Comparison of ENCODE assay signal across 17 cellular contexts in the genomic region with DNA sequence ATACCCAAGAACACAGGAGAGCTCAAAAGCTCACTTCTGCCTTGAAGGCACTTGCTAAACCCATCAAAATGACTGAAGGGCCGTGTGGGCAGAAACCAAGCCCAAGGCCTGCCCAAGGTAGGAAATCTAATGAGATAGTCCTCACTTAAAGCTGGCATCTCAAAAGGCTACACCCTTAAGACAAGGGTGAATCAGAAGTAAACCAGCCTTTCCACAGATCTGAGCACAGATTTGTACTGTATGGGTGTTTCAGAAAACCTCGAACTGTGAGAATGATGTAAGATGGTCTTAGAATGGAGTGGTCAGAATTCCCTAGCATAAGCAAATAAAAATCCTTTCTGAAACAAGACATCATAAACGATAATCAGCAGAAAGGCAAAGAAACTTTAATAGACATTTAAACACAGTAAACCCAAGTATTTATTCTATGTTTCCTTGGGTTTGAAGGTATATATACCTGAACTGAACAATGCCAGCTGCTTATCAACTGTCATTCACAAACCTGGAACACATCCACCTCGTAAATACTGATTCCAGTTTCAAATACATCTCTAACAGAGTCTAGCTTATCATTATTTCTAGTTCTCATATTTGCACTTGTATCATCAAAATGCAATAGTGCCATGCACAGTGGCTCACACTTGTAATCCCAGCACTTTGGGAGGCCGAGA. TPM values are rescaled to one million over a fixed set of nuclear protein-coding genes. Genes with fewer than 3 reads are reported as not detected.
DNase-seq lines count a peak whose midpoint lies in the region; ATAC-seq, FAIRE-seq and TF ChIP-seq lines count a peak whose summit lies in the region.
"Had no signal": no experiment of that assay in that cellular context is flagged by ENCODE, and none has a peak within 500 bp of the region (broad histone marks: within the 10 kb centered on the region; RNA-seq: fewer than 3 reads in every experiment).

No MANE protein-coding gene starts in this region.

- no peaks in the 10 kb centered on the region for H3K9me1 ChIP-seq in keratinocyte (ENCODE audit: control insufficient read depth, extremely low read depth, insufficient read depth, low read length)

- peak; percentile 56 for DNase-seq in AG10803 (ENCODE audit: low read depth)
- DNase-seq in GM04504 (ENCODE audit: low read depth), result peak; percentile 9
- DNase-seq in amniotic epithelial cell (ENCODE audit: low read depth), result peak; percentile 69
- DNase-seq in keratinocyte (ENCODE audit: low read depth, low spot score), result no peak
- DNase-seq in D341Med (ENCODE audit: low spot score), result no peak
- no peak for DNase-seq in NCI-H2081 treated with DMSO at 0.1 percent for 48 hours (lab: John Stamatoyannopoulos, UW)
- DNase-seq: activated CD4-positive, alpha-beta T cell treated with anti-CD3 and anti-CD28 coated beads, Interleukin-2, amount 50 U/mL, for 1 hour; GDM1; OCI-M1; sigmoid colon; stimulated activated naive CD4-positive, alpha-beta T cell had no signal

- no peak overlapping the region for H3K27ac ChIP-seq in keratinocyte (ENCODE audit: control insufficient read depth, insufficient read depth, low read length)
- H3K27ac ChIP-seq: sigmoid colon, vagina had no signal

- no peaks in the 10 kb centered on the region for H3K36me3 ChIP-seq in keratinocyte (ENCODE audit: control insufficient read depth in 2 of 2, extremely low read depth in 1 of 2, insufficient read depth in 2 of 2, low read length in 2 of 2)
- H3K36me3 ChIP-seq: sigmoid colon, vagina had no signal

- H3K9ac ChIP-seq in keratinocyte (ENCODE audit: control insufficient read depth, extremely low read depth, insufficient read depth, low read length), result no peak overlapping the region

- ATAC-seq in GM18858 (IDR thresholded peaks at IDR 0.05; ENCODE audit: unreplicated experiment), result no peak
- ATAC-seq in GM18861 (IDR thresholded peaks at IDR 0.05; ENCODE audit: unreplicated experiment), result no peak
- ATAC-seq: HCT116, left lobe of liver had no signal

- TF ChIP-seq CTCF in AG10803 (conservative IDR thresholded peaks at IDR 0.05; ENCODE audit: low read length), result no peak
- TF ChIP-seq CTCF in keratinocyte (optimal IDR thresholded peaks at IDR 0.05 in 1 of 3, IDR thresholded peaks at IDR 0.05 in 1 of 3, conservative IDR thresholded peaks at IDR 0.05 in 1 of 3; ENCODE audit: extremely low read depth in 1 of 3, insufficient read depth in 2 of 3, low read length in 3 of 3), result no peak

- no peaks in the 10 kb centered on the region for H3K9me3 ChIP-seq in keratinocyte (ENCODE audit: control insufficient read depth, low read depth, low read length)
- H3K9me3 ChIP-seq: sigmoid colon, vagina had no signal

- dilution Hi-C loops in keratinocyte (cut with MboI; ENCODE audit: extremely low pct_ligation_motif_present, low sequenced_read_pairs), result no loop called here

- peak; percentile 60 for FAIRE-seq in keratinocyte (lab: Jason Lieb, UNC)
- FAIRE-seq: GM18507 had no signal

- peaks cover 62% of the 10 kb centered on the region for H3K79me2 ChIP-seq in keratinocyte (ENCODE audit: control insufficient read depth, insufficient read depth, low read length)

- H3K4me2 ChIP-seq in keratinocyte (ENCODE audit: control insufficient read depth, extremely low read depth, insufficient read depth, low read depth, low read length), result peak overlapping the region; percentile 7

- no peaks in the 10 kb centered on the region for H4K20me1 ChIP-seq in keratinocyte (ENCODE audit: control insufficient read depth, extremely low read depth, insufficient read depth, low read length)

- H3K4me3 ChIP-seq in AG10803 (ENCODE audit: low read length) (no peak overlapping the region), keratinocyte (ENCODE audit: control insufficient read depth in 2 of 3, extremely low read depth in 1 of 3, insufficient read depth in 2 of 3, low read depth in 1 of 3, low read length in 3 of 3) (no peak overlapping the region)
- H3K4me3 ChIP-seq: sigmoid colon, vagina had no signal

- H3K4me1 ChIP-seq in keratinocyte (ENCODE audit: control insufficient read depth, extremely low read depth, insufficient read depth, low read length), result peaks cover 17% of the 10 kb centered on the region

- no peak overlapping the region for H2AFZ ChIP-seq in keratinocyte (ENCODE audit: control insufficient read depth, low read length)

- no peaks in the 10 kb centered on the region for H3K27me3 ChIP-seq in keratinocyte (ENCODE audit: control insufficient read depth, extremely low read depth, insufficient read depth, low read length)
- H3K27me3 ChIP-seq: sigmoid colon, vagina had no signal

RNA-seq across cellular contexts. Expression of a gene that starts 37.8 kb away (rescaled TPM):
- 41.5 to 79.7 TPM (median 63.6 TPM) in 3 replicates for polyA plus RNA-seq in keratinocyte
- 87.5 TPM for polyA plus RNA-seq in keratinocyte (2011; ENCODE audit: low read depth)
- polyA plus RNA-seq in keratinocyte (2011; cell fraction: cytosol; rRNA removed), result 19.7 and 21.6 TPM in 2 replicates
- polyA plus RNA-seq in keratinocyte (2011; cell fraction: nucleus; rRNA removed), result 161 and 169 TPM in 2 replicates
- 45.7 and 74.7 TPM in 2 replicates for polyA plus RNA-seq in keratinocyte (2012; ENCODE audit: low replicate concordance)
- 87.6 to 125 TPM (median 119 TPM) in 3 replicates for polyA minus RNA-seq in keratinocyte
- 40.5 TPM for polyA minus RNA-seq in keratinocyte (2011; cell fraction: cytosol; rRNA and poly(A)+ RNA removed)
- polyA minus RNA-seq in keratinocyte (2011; cell fraction: nucleus; rRNA and poly(A)+ RNA removed), result 151 and 256 TPM in 2 replicates

Comparison
In these comparisons a context has a peak if more than half of its experiments do, and no peak if none do; other contexts are left out.
1. DNase-seq: peak in AG10803 (single experiment), GM04504 (single experiment) and amniotic epithelial cell (single experiment); none in keratinocyte (single experiment), D341Med (single experiment) and NCI-H2081 treated with DMSO at 0.1 percent for 48 hours (single experiment).